ENCODE assay signal across 17 cellular contexts in genomic region chr15:60126661-60127060, GRCh38.
DNase-seq lines count a peak whose midpoint lies in the region; ATAC-seq, FAIRE-seq and TF ChIP-seq lines count a peak whose summit lies in the region.
"Had no signal": no experiment of that assay in that cellular context is flagged by ENCODE, and none has a peak within 500 bp of the region (broad histone marks: within the 10 kb centered on the region; RNA-seq: fewer than 3 reads in every experiment).

No MANE protein-coding gene starts in this region.

- CTCF ChIA-PET in activated CD4-positive, alpha-beta T cell treated with anti-CD3 and anti-CD28 coated beads, Interleukin-2, amount 10 ng/mL, durations not matched to agents 7 days and 5 days (lab: Charles Lee) = interaction anchor here (0.9 to 1.4 kb wide), 4 partner anchors 10 to 403 kb away, joined by 3 to 4 read pairs (median 4); no protein-coding TSS in a partner anchor

- H2AFZ ChIP-seq in MM.1S (ENCODE audit: low read length) = no peak overlapping the region

- TF ChIP-seq CTCF in MM.1S (IDR thresholded peaks at IDR 0.05; ENCODE audit: low read length) = no peak
- TF ChIP-seq CTCF in progenitor cell of endocrine pancreas (IDR thresholded peaks at IDR 0.05; ENCODE audit: unreplicated experiment) = no peak
- no peak for TF ChIP-seq CTCF in D721Med (IDR thresholded peaks at IDR 0.05; ENCODE audit: insufficient read depth, missing control alignments)
- no peak for TF ChIP-seq CTCF in suprapubic skin (IDR thresholded peaks at IDR 0.05)

- H3K4me2 ChIP-seq in MM.1S (ENCODE audit: low read depth, low read length) = peak overlapping the region; percentile 88

- TF ChIP-seq EP300 in suprapubic skin (IDR thresholded peaks at IDR 0.05) = no peak

- ATAC-seq in activated naive CD8-positive, alpha-beta T cell treated with anti-CD3 and anti-CD28 coated beads, Interleukin-2, amount 50 U/mL, for 24 hours = no peak

- peak overlapping the region; percentile 80 for H3K4me3 Mint-ChIP-seq in activated CD4-positive, alpha-beta T cell treated with anti-CD3 and anti-CD28 coated beads, Interleukin-2, amount 10 ng/mL, durations not matched to agents 7 days and 5 days
- peak overlapping the region; percentile 80 for H3K4me3 Mint-ChIP-seq in activated naive CD8-positive, alpha-beta T cell treated with anti-CD3 and anti-CD28 coated beads, Interleukin-2, amount 50 U/mL, for 24 hours
- no peak overlapping the region for H3K4me3 Mint-ChIP-seq in progenitor cell of endocrine pancreas (ENCODE audit: low read depth)

- H3K79me2 ChIP-seq in MM.1S (ENCODE audit: low read length) = no peaks in the 10 kb centered on the region

- H3K9me3 ChIP-seq in MM.1S (replicated peaks; ENCODE audit: insufficient read depth, low read length) = no peaks in the 10 kb centered on the region
- H3K9me3 ChIP-seq in suprapubic skin = no peaks in the 10 kb centered on the region
- H3K9me3 ChIP-seq: heart left ventricle, transverse colon had no signal

- WGBS in suprapubic skin = 70% methylated on average over 5 of the region's 5 CpGs

- no peaks in the 10 kb centered on the region for H3K36me3 ChIP-seq in MM.1S (replicated peaks; ENCODE audit: insufficient read depth, low read length)
- H3K36me3 ChIP-seq in suprapubic skin = no peaks in the 10 kb centered on the region
- H3K36me3 ChIP-seq: heart left ventricle, transverse colon had no signal

- POLR2A ChIA-PET in activated CD4-positive, alpha-beta T cell treated with anti-CD3 and anti-CD28 coated beads, Interleukin-2, amount 10 ng/mL, durations not matched to agents 7 days and 5 days (lab: Charles Lee) = no interaction called here

- H3K4me1 ChIP-seq in MM.1S (ENCODE audit: low read length) (peaks cover 41% of the 10 kb centered on the region), suprapubic skin (peaks cover 13% of the 10 kb centered on the region)

- H3K9ac ChIP-seq in MM.1S (ENCODE audit: low read length) = peak overlapping the region; percentile 58; the same call in 1 of the 2 replicates

- no peak for TF ChIP-seq POLR2A in suprapubic skin (IDR thresholded peaks at IDR 0.05)

- no peak for FAIRE-seq in D721Med (lab: Jason Lieb, UNC)
- FAIRE-seq: H54 had no signal

- H3F3A ChIP-seq in MM.1S (ENCODE audit: insufficient read depth, low read length) = peaks cover 36% of the 10 kb centered on the region

- peak overlapping the region; percentile 82 for H3K27ac Mint-ChIP-seq in activated CD4-positive, alpha-beta T cell treated with anti-CD3 and anti-CD28 coated beads, Interleukin-2, amount 10 ng/mL, durations not matched to agents 7 days and 5 days
- peak overlapping the region; percentile 86 for H3K27ac Mint-ChIP-seq in activated naive CD8-positive, alpha-beta T cell treated with anti-CD3 and anti-CD28 coated beads, Interleukin-2, amount 50 U/mL, for 24 hours
- H3K27ac Mint-ChIP-seq in progenitor cell of endocrine pancreas = peak overlapping the region; percentile 50

- H3K4me3 ChIP-seq in MM.1S (ENCODE audit: low read length) = peak overlapping the region; percentile 49
- no peak overlapping the region for H3K4me3 ChIP-seq in suprapubic skin

- no peaks in the 10 kb centered on the region for H3K27me3 Mint-ChIP-seq in activated CD4-positive, alpha-beta T cell treated with anti-CD3 and anti-CD28 coated beads, Interleukin-2, amount 10 ng/mL, durations not matched to agents 7 days and 5 days
- no peaks in the 10 kb centered on the region for H3K27me3 Mint-ChIP-seq in activated naive CD8-positive, alpha-beta T cell treated with anti-CD3 and anti-CD28 coated beads, Interleukin-2, amount 50 U/mL, for 24 hours
- H3K27me3 Mint-ChIP-seq in progenitor cell of endocrine pancreas = peaks cover 37% of the 10 kb centered on the region

- no peaks in the 10 kb centered on the region for H3K9me2 ChIP-seq in MM.1S (replicated peaks; ENCODE audit: insufficient read depth, low read length)

- peaks cover 67% of the 10 kb centered on the region for H3K4me1 Mint-ChIP-seq in activated CD4-positive, alpha-beta T cell treated with anti-CD3 and anti-CD28 coated beads, Interleukin-2, amount 10 ng/mL, durations not matched to agents 7 days and 5 days
- H3K4me1 Mint-ChIP-seq in activated naive CD8-positive, alpha-beta T cell treated with anti-CD3 and anti-CD28 coated beads, Interleukin-2, amount 50 U/mL, for 24 hours = peaks cover 47% of the 10 kb centered on the region
- H3K4me1 Mint-ChIP-seq in progenitor cell of endocrine pancreas (ENCODE audit: low read depth) = peaks cover 24% of the 10 kb centered on the region

- H3K27me3 ChIP-seq in MM.1S (replicated peaks; ENCODE audit: insufficient read depth, low read length) = no peaks in the 10 kb centered on the region
- no peaks in the 10 kb centered on the region for H3K27me3 ChIP-seq in suprapubic skin
- H3K27me3 ChIP-seq: transverse colon had no signal

- no peaks in the 10 kb centered on the region for H4K20me1 ChIP-seq in MM.1S (ENCODE audit: insufficient read depth, low read length)

- H3K27ac ChIP-seq in MM.1S (ENCODE audit: low read length) (peak overlapping the region; percentile 77; the same call in 1 of the 2 replicates), suprapubic skin (no peak overlapping the region)

- H3K9me3 Mint-ChIP-seq in activated CD4-positive, alpha-beta T cell treated with anti-CD3 and anti-CD28 coated beads, Interleukin-2, amount 10 ng/mL, durations not matched to agents 7 days and 5 days = no peaks in the 10 kb centered on the region
- H3K9me3 Mint-ChIP-seq in activated naive CD8-positive, alpha-beta T cell treated with anti-CD3 and anti-CD28 coated beads, Interleukin-2, amount 50 U/mL, for 24 hours = no peaks in the 10 kb centered on the region
- H3K9me3 Mint-ChIP-seq in progenitor cell of endocrine pancreas (ENCODE audit: low read depth) = no peaks in the 10 kb centered on the region

- H3K36me3 Mint-ChIP-seq in activated CD4-positive, alpha-beta T cell treated with anti-CD3 and anti-CD28 coated beads, Interleukin-2, amount 10 ng/mL, durations not matched to agents 7 days and 5 days (ENCODE audit: low read depth) = no peaks in the 10 kb centered on the region
- no peaks in the 10 kb centered on the region for H3K36me3 Mint-ChIP-seq in activated naive CD8-positive, alpha-beta T cell treated with anti-CD3 and anti-CD28 coated beads, Interleukin-2, amount 50 U/mL, for 24 hours (ENCODE audit: low read depth)
- no peaks in the 10 kb centered on the region for H3K36me3 Mint-ChIP-seq in progenitor cell of endocrine pancreas (ENCODE audit: insufficient read depth)

- no peak for DNase-seq in activated CD4-positive, alpha-beta T cell treated with anti-CD3 and anti-CD28 coated beads, Interleukin-2, amount 10 ng/mL, durations not matched to agents 7 days and 5 days
- DNase-seq in activated CD4-positive, alpha-beta T cell treated with anti-CD3 and anti-CD28 coated beads for 1 hour = no peak
- DNase-seq in MM.1S (no peak), progenitor cell of endocrine pancreas (ENCODE audit: low spot score, unreplicated experiment) (no peak), retina (no peak), D721Med (ENCODE audit: insufficient read length, low spot score) (no peak), suprapubic skin (ENCODE audit: low spot score in 2 of 2) (no peak)
- no peak for DNase-seq in activated naive CD8-positive, alpha-beta T cell treated with anti-CD3 and anti-CD28 coated beads, Interleukin-2, amount 50 U/mL, for 24 hours
- DNase-seq: dermis blood vessel endothelial cell; heart left ventricle; islet precursor cell; mesenchymal stem cell; NCI-H2171 treated with DMSO at 0.1 percent for 48 hours; NK-92 treated with Interleukin-12 subunit alpha and Interleukin-12 subunit beta, amount 100 ng/mL, for 24 hours; stimulated activated CD4-positive, alpha-beta T cell treated with anti-CD3 and anti-CD28 coated beads, Interleukin-4, amount 100 ng/mL, for 24 hours; transverse colon had no signal
